In the genomic region with DNA sequence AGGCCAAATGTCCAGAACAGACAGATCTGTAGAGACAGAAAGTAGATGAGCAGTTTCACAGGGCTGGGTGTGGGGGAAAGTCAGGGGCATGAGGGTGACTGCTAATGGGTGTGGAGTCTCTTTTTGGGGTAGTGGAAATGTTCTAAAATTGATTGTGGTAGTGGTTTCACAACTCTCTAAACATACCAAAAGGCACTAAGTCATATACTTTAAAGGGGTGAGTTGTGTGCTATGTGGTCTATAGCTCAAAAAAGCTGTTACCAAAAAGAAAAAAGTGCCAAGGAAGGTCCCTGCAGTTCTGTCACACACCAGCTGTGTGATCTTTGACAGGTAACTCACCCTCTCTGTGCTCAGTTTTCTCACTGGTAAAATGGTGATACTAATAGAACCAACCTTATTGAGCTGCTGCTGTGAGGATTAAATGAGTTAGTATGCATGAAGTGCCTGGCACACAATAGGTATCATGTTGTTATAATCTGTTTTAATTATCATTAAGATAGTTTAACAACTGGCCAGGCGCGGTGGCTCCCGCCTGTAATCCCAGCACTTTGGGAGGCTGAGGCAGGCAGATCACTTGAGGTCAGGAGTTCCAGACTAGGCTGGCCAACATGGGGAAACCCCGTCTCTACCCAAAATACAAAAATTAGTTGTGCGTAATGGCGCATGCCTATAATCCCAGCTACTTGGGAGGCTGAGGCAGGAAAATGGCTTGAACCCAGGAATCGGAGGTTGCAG, we compare ENCODE assay signal across 2 cellular contexts.
TF ChIP-seq lines count a peak whose summit lies in the region.

No MANE protein-coding gene starts in this region.

TF ChIP-seq in GM12878, 131 proteins besides CTCF, POLR2A, EP300 and RAD21:
- no peak for TF ChIP-seq STAT3 (IDR thresholded peaks at IDR 0.05; ENCODE audit: low read depth, low read length)
- TF ChIP-seq, protein P1, sequence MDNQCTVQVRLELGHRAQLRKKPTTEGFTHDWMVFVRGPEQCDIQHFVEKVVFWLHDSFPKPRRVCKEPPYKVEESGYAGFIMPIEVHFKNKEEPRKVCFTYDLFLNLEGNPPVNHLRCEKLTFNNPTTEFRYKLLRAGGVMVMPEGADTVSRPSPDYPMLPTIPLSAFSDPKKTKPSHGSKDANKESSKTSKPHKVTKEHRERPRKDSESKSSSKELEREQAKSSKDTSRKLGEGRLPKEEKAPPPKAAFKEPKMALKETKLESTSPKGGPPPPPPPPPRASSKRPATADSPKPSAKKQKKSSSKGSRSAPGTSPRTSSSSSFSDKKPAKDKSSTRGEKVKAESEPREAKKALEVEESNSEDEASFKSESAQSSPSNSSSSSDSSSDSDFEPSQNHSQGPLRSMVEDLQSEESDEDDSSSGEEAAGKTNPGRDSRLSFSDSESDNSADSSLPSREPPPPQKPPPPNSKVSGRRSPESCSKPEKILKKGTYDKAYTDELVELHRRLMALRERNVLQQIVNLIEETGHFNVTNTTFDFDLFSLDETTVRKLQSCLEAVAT (IDR thresholded peaks at IDR 0.05): 0 out of 2 replicates have a peak, but pooled peaks have one; percentile 25
- TF ChIP-seq IKZF1 (conservative IDR thresholded peaks at IDR 0.05): peak; percentile 53; the same call in 1 of the 2 replicates
- TF ChIP-seq MEF2A (IDR thresholded peaks at IDR 0.05; ENCODE audit: insufficient read depth, low read depth, low read length): 0 out of 2 replicates have a peak, but pooled peaks have one; percentile 59
- no peak for TF ChIP-seq STAT1 (conservative IDR thresholded peaks at IDR 0.05)
- TF ChIP-seq ESRRA (IDR thresholded peaks at IDR 0.05; ENCODE audit: low read length): 0 out of 2 replicates have a peak, but pooled peaks have one; percentile 29
- TF ChIP-seq NBN (IDR thresholded peaks at IDR 0.05): 0 out of 2 replicates have a peak, but pooled peaks have one; percentile 23
- TF ChIP-seq ATF7 (IDR thresholded peaks at IDR 0.05; ENCODE audit: low read depth): peak; percentile 76
- no peak for TF ChIP-seq KLF5 (IDR thresholded peaks at IDR 0.05; ENCODE audit: partially characterized antibody)
- TF ChIP-seq PAX8 (IDR thresholded peaks at IDR 0.05): 0 out of 2 replicates have a peak, but pooled peaks have one; percentile 55
- TF ChIP-seq, protein P2, sequence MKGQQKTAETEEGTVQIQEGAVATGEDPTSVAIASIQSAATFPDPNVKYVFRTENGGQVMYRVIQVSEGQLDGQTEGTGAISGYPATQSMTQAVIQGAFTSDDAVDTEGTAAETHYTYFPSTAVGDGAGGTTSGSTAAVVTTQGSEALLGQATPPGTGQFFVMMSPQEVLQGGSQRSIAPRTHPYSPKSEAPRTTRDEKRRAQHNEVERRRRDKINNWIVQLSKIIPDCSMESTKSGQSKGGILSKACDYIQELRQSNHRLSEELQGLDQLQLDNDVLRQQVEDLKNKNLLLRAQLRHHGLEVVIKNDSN (IDR thresholded peaks at IDR 0.05; ENCODE audit: borderline replicate concordance, extremely low read length, insufficient read depth, low read depth, low read length): no peak
- TF ChIP-seq SMARCA5 (IDR thresholded peaks at IDR 0.05): peak; percentile 98
- peak; percentile 88; the same call in 1 of the 2 replicates for TF ChIP-seq NFXL1 (IDR thresholded peaks at IDR 0.05; ENCODE audit: borderline replicate concordance)
- TF ChIP-seq, protein P3, sequence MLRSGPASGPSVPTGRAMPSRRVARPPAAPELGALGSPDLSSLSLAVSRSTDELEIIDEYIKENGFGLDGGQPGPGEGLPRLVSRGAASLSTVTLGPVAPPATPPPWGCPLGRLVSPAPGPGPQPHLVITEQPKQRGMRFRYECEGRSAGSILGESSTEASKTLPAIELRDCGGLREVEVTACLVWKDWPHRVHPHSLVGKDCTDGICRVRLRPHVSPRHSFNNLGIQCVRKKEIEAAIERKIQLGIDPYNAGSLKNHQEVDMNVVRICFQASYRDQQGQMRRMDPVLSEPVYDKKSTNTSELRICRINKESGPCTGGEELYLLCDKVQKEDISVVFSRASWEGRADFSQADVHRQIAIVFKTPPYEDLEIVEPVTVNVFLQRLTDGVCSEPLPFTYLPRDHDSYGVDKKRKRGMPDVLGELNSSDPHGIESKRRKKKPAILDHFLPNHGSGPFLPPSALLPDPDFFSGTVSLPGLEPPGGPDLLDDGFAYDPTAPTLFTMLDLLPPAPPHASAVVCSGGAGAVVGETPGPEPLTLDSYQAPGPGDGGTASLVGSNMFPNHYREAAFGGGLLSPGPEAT (IDR thresholded peaks at IDR 0.05; ENCODE audit: low read depth): peak; percentile 22; the same call in 1 of the 2 replicates
- TF ChIP-seq NR2F1 (conservative IDR thresholded peaks at IDR 0.05): peak; percentile 71
- peak; percentile 36; the same call in 1 of the 2 replicates for TF ChIP-seq RAD51 (IDR thresholded peaks at IDR 0.05)
- TF ChIP-seq ZNF384 (IDR thresholded peaks at IDR 0.05; ENCODE audit: borderline replicate concordance, low read depth, low read length): peak; percentile 53
- no peak for TF ChIP-seq CHD2 (IDR thresholded peaks at IDR 0.05; ENCODE audit: borderline replicate concordance, low read depth, low read length)
- no peak for TF ChIP-seq CBX3 (IDR thresholded peaks at IDR 0.05; ENCODE audit: borderline replicate concordance, low read depth)
- peak; percentile 85 for TF ChIP-seq MEF2B (IDR thresholded peaks at IDR 0.05; ENCODE audit: partially characterized antibody, poor library complexity, severe bottlenecking)
- TF ChIP-seq MTA2 (IDR thresholded peaks at IDR 0.05; ENCODE audit: low read depth): peak; percentile 80
- TF ChIP-seq ZNF217 (IDR thresholded peaks at IDR 0.05): peak; percentile 85
- TF ChIP-seq IKZF2 (IDR thresholded peaks at IDR 0.05): peak; percentile 51 to 60; a peak in 3 of 4 replicates
- no peak for TF ChIP-seq RELA (IDR thresholded peaks at IDR 0.05; ENCODE audit: borderline replicate concordance, partially characterized antibody)
- 0 out of 2 replicates have a peak, but pooled peaks have one; percentile 19 for TF ChIP-seq DPF2 (IDR thresholded peaks at IDR 0.05)
- TF ChIP-seq NFIC (IDR thresholded peaks at IDR 0.05; ENCODE audit: low read depth, low read length): peak; percentile 45; the same call in 1 of the 2 replicates
- TF ChIP-seq BHLHE40 (IDR thresholded peaks at IDR 0.05; ENCODE audit: borderline replicate concordance in 1 of 2, low read depth in 2 of 2, low read length in 1 of 2): peak; percentile 38 to 44; a peak in 2 of 4 replicates
- peak; percentile 81 for TF ChIP-seq RUNX3 (IDR thresholded peaks at IDR 0.05; ENCODE audit: low read length)

TF ChIP-seq in SK-N-SH, 30 proteins besides CTCF, POLR2A, EP300 and RAD21:
- TF ChIP-seq RFX5 (IDR thresholded peaks at IDR 0.05; ENCODE audit: low read length): no peak
